8 cellular contexts compared by ENCODE assay signal in the genomic region with DNA sequence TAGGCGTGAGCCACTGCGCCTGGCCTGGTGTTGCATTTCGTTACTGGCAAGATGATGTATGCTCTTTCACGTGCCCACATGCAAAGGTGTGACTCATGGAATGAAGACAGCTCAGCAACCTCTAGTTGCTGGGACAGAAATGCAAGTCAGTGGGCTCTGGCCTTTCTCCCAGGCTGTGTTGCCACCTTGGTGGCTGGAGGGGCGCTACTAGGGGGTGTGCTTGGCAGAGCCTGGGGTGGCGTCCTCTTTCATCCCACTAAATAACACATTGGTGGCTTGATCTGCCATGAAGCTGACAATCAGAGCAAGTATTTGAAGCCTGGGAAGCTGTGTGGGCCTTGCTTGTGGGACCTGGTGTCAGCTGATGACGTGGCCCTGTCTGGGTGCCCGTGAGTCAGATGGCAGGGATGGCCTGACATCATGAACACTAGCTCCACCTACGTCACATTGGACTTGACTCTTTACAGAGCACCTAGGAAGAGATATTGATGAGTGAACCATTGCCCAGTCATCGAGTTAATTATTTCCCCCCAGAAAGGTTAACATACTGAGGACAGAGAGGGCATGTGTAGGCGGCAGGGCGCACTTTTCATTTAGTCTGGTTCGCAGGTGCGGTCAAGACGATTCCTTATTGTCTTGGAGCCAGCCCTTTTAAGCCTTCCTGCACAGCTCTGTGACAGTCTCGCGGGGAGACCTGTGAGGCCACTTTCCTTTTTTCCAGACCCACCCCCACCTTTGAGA. TPM values are rescaled to one million over a fixed set of nuclear protein-coding genes. Genes with fewer than 3 reads are reported as not detected.
A peak's percentile ranks its signal among the peaks of the same experiment; 100 is the strongest.
DNase-seq lines count a peak whose midpoint lies in the region; FAIRE-seq lines count a peak whose summit lies in the region.

No MANE protein-coding gene starts in this region.

- peak; percentile 73 for DNase-seq in activated effector memory CD4-positive, alpha-beta T cell treated with anti-CD3 and anti-CD28 coated beads, Interleukin-2, amount 50 U/mL, for 16 hours
- DNase-seq in activated effector memory CD4-positive, alpha-beta T cell treated with Interleukin-2 at 50 U/mL for 16 hours, result no peak
- peak; percentile 26 for DNase-seq in activated CD4-positive, alpha-beta memory T cell treated with anti-CD3 and anti-CD28 coated beads, Interleukin-2, amount 10 ng/mL, durations not matched to agents 7 days and 5 days
- DNase-seq in iris pigment epithelial cell (ENCODE audit: low read depth) (peak; percentile 47), urothelium cell line (ENCODE audit: low spot score) (peak; percentile 50), GF-D8 (lab: John Stamatoyannopoulos, UW) (no peak), SKM-1 (lab: John Stamatoyannopoulos, UW; ENCODE audit: unreplicated experiment) (no peak)
- no peak for DNase-seq in activated T-helper 1 cell treated with anti-CD3 and anti-CD28 coated beads, Interleukin-12 subunit alpha, Interleukin-12 subunit beta, Interleukin-2, Interleukin-4 antibody, amounts not matched to agents 30 ng/mL and 10 ng/mL and 1 ng/mL, durations not matched to agents 14 hours and 24 hours and 36 hours (ENCODE audit: low spot score)

- no peaks in the 10 kb centered on the region for H3K36me3 Mint-ChIP-seq in activated CD4-positive, alpha-beta memory T cell treated with anti-CD3 and anti-CD28 coated beads, Interleukin-2, amount 10 ng/mL, durations not matched to agents 7 days and 5 days (ENCODE audit: low read depth)
- H3K36me3 Mint-ChIP-seq in activated T-helper 1 cell treated with anti-CD3 and anti-CD28 coated beads, Interleukin-12 subunit alpha, Interleukin-12 subunit beta, Interleukin-2, Interleukin-4 antibody, amounts not matched to agents 30 ng/mL and 10 ng/mL and 1 ng/mL, durations not matched to agents 14 hours and 24 hours and 36 hours (ENCODE audit: low read depth), result no peaks in the 10 kb centered on the region

- H3K27me3 Mint-ChIP-seq in activated CD4-positive, alpha-beta memory T cell treated with anti-CD3 and anti-CD28 coated beads, Interleukin-2, amount 10 ng/mL, durations not matched to agents 7 days and 5 days, result peaks cover 7% of the 10 kb centered on the region
- H3K27me3 Mint-ChIP-seq in activated T-helper 1 cell treated with anti-CD3 and anti-CD28 coated beads, Interleukin-12 subunit alpha, Interleukin-12 subunit beta, Interleukin-2, Interleukin-4 antibody, amounts not matched to agents 30 ng/mL and 10 ng/mL and 1 ng/mL, durations not matched to agents 14 hours and 24 hours and 36 hours (ENCODE audit: insufficient read depth), result peaks cover 21% of the 10 kb centered on the region

- H3K9me3 Mint-ChIP-seq in activated CD4-positive, alpha-beta memory T cell treated with anti-CD3 and anti-CD28 coated beads, Interleukin-2, amount 10 ng/mL, durations not matched to agents 7 days and 5 days, result no peaks in the 10 kb centered on the region
- H3K9me3 Mint-ChIP-seq in activated T-helper 1 cell treated with anti-CD3 and anti-CD28 coated beads, Interleukin-12 subunit alpha, Interleukin-12 subunit beta, Interleukin-2, Interleukin-4 antibody, amounts not matched to agents 30 ng/mL and 10 ng/mL and 1 ng/mL, durations not matched to agents 14 hours and 24 hours and 36 hours, result no peaks in the 10 kb centered on the region

- intact Hi-C loops in activated T-helper 1 cell treated with anti-CD3 and anti-CD28 coated beads, Interleukin-12 subunit alpha, Interleukin-12 subunit beta, Interleukin-2, Interleukin-4 antibody, amounts not matched to agents 30 ng/mL and 10 ng/mL and 1 ng/mL, durations not matched to agents 14 hours and 24 hours and 36 hours (cut with micrococcal nuclease), result loop anchor here (1.0 to 5.0 kb wide), 17 partner anchors 213 to 1472 kb away; partner anchors contain the start of genes GGACT and PCCA

- peaks cover 42% of the 10 kb centered on the region for H3K4me1 Mint-ChIP-seq in activated CD4-positive, alpha-beta memory T cell treated with anti-CD3 and anti-CD28 coated beads, Interleukin-2, amount 10 ng/mL, durations not matched to agents 7 days and 5 days
- peaks cover 44% of the 10 kb centered on the region for H3K4me1 Mint-ChIP-seq in activated T-helper 1 cell treated with anti-CD3 and anti-CD28 coated beads, Interleukin-12 subunit alpha, Interleukin-12 subunit beta, Interleukin-2, Interleukin-4 antibody, amounts not matched to agents 30 ng/mL and 10 ng/mL and 1 ng/mL, durations not matched to agents 14 hours and 24 hours and 36 hours (ENCODE audit: low read depth)

- FAIRE-seq in urothelium cell line (lab: Jason Lieb, UNC), result no peak

- CTCF ChIA-PET in activated CD4-positive, alpha-beta memory T cell treated with anti-CD3 and anti-CD28 coated beads, Interleukin-2, amount 10 ng/mL, durations not matched to agents 7 days and 5 days (lab: Charles Lee), result interaction anchor here (0.8 to 4.0 kb wide), 34 partner anchors 9 to 1472 kb away, joined by 3 to 39 read pairs (median 5); partner anchors contain the start of genes CLYBL and PCCA

- H3K4me3 Mint-ChIP-seq in activated CD4-positive, alpha-beta memory T cell treated with anti-CD3 and anti-CD28 coated beads, Interleukin-2, amount 10 ng/mL, durations not matched to agents 7 days and 5 days, result no peak overlapping the region
- no peak overlapping the region for H3K4me3 Mint-ChIP-seq in activated T-helper 1 cell treated with anti-CD3 and anti-CD28 coated beads, Interleukin-12 subunit alpha, Interleukin-12 subunit beta, Interleukin-2, Interleukin-4 antibody, amounts not matched to agents 30 ng/mL and 10 ng/mL and 1 ng/mL, durations not matched to agents 14 hours and 24 hours and 36 hours

- POLR2A ChIA-PET in activated CD4-positive, alpha-beta memory T cell treated with anti-CD3 and anti-CD28 coated beads, Interleukin-2, amount 10 ng/mL, durations not matched to agents 7 days and 5 days (lab: Charles Lee), result interaction anchor here (1.0 to 3.0 kb wide), 4 partner anchors 49 to 434 kb away, joined by 4 to 11 read pairs (median 6); partner anchors contain the start of genes CLYBL and PCCA

- peak overlapping the region; percentile 81 for H3K27ac Mint-ChIP-seq in activated CD4-positive, alpha-beta memory T cell treated with anti-CD3 and anti-CD28 coated beads, Interleukin-2, amount 10 ng/mL, durations not matched to agents 7 days and 5 days
- no peak overlapping the region for H3K27ac Mint-ChIP-seq in activated T-helper 1 cell treated with anti-CD3 and anti-CD28 coated beads, Interleukin-12 subunit alpha, Interleukin-12 subunit beta, Interleukin-2, Interleukin-4 antibody, amounts not matched to agents 30 ng/mL and 10 ng/mL and 1 ng/mL, durations not matched to agents 14 hours and 24 hours and 36 hours

RNA-seq across cellular contexts. Expression of gene CLYBL, which starts 49.0 kb away (rescaled TPM):
- total RNA-seq in activated CD4-positive, alpha-beta memory T cell treated with anti-CD3 and anti-CD28 coated beads, Interleukin-2, amount 10 ng/mL, durations not matched to agents 7 days and 5 days, result 1 to 10 TPM; 4.2 to 4.9 TPM
- total RNA-seq in activated T-helper 1 cell treated with anti-CD3 and anti-CD28 coated beads, Interleukin-12 subunit alpha, Interleukin-12 subunit beta, Interleukin-2, Interleukin-4 antibody, amounts not matched to agents 30 ng/mL and 10 ng/mL and 1 ng/mL, durations not matched to agents 14 hours and 24 hours and 36 hours, result 1.8 and 2.1 TPM in 2 replicates

Comparison
In these comparisons a context has a peak if more than half of its experiments do, and no peak if none do; other contexts are left out.
1. DNase-seq: peak in activated effector memory CD4-positive, alpha-beta T cell treated with anti-CD3 and anti-CD28 coated beads, Interleukin-2, amount 50 U/mL, for 16 hours (single experiment), activated CD4-positive, alpha-beta memory T cell treated with anti-CD3 and anti-CD28 coated beads, Interleukin-2, amount 10 ng/mL, durations not matched to agents 7 days and 5 days (single experiment), iris pigment epithelial cell (single experiment) and urothelium cell line (single experiment); none in activated effector memory CD4-positive, alpha-beta T cell treated with Interleukin-2 at 50 U/mL for 16 hours (single experiment), GF-D8 (single experiment), SKM-1 (single experiment) and activated T-helper 1 cell treated with anti-CD3 and anti-CD28 coated beads, Interleukin-12 subunit alpha, Interleukin-12 subunit beta, Interleukin-2, Interleukin-4 antibody, amounts not matched to agents 30 ng/mL and 10 ng/mL and 1 ng/mL, durations not matched to agents 14 hours and 24 hours and 36 hours (single experiment).